Comparison of ENCODE assay signal across 3 cellular contexts in genomic region chr10:102252508-102252907, GRCh38.
TF ChIP-seq lines count a peak whose summit lies in the region.
"Not testable (repeated sequence)": the region's sequence is repeated elsewhere in the genome, so short reads cannot be mapped to it uniquely, and the experiment has no call there.

No MANE protein-coding gene starts in this region.

TF ChIP-seq in HEK293, 187 proteins besides CTCF, POLR2A, EP300 and RAD21:
- peak; percentile 73 for TF ChIP-seq ZNF362 (tag by site-specific recombination; IDR thresholded peaks at IDR 0.05)
- TF ChIP-seq GLIS1 (tag by site-specific recombination; IDR thresholded peaks at IDR 0.05) = peak; percentile 25; the same call in 1 of the 2 replicates

TF ChIP-seq in SK-N-SH, 30 proteins besides CTCF, POLR2A, EP300 and RAD21:
- TF ChIP-seq FOSL2 (IDR thresholded peaks at IDR 0.05; ENCODE audit: borderline replicate concordance, low read depth) = peak; percentile 36; the same call in 1 of the 2 replicates
TF ChIP-seq in SK-N-SH: peak in this region for 1; not testable (repeated sequence) for 29.

TF ChIP-seq in K562, 482 proteins besides CTCF, POLR2A, EP300 and RAD21:
- TF ChIP-seq ARID1B (IDR thresholded peaks at IDR 0.05) (0 out of 2 replicates have a peak, but pooled peaks have one; percentile 24), DPF2 (IDR thresholded peaks at IDR 0.05) (0 out of 2 replicates have a peak, but pooled peaks have one; percentile 48), ATF3 (IDR thresholded peaks at IDR 0.05) (peak; percentile 70), FOSL1 (tag; conservative IDR thresholded peaks at IDR 0.05) (peak; percentile 54; the same call in 1 of the 2 replicates)
- TF ChIP-seq ATF3 (CRISPR knock-in tag; conservative IDR thresholded peaks at IDR 0.05) = not testable (repeated sequence)
